8 cellular contexts compared by ENCODE assay signal in the genomic region with DNA sequence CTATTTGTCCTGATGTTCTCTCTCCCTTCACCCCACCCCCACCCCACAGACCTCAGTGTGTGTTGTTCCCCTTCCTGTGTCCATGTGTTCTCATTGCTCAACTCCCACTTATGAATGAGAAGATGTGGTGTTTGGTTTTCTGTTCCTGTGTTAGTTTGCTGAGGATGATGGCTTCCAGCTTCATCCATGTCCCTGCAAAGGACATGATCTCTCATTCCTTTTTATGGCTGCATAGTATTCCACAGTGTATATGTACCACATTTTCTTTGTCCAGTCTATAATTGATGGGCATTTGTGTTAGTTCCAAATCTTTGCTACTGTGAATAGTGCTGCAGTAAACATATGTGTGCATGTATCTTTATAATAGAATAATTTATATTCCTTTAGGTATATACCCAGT. TPM values are rescaled to one million over a fixed set of nuclear protein-coding genes. Genes with fewer than 3 reads are reported as not detected.
"Had no signal": no experiment of that assay in that cellular context is flagged by ENCODE, and none has a peak within 500 bp of the region (broad histone marks: within the 10 kb centered on the region; RNA-seq: fewer than 3 reads in every experiment).

No MANE protein-coding gene starts in this region.

RNA-seq across cellular contexts. Expression of gene SLC1A3, which starts 26.5 kb away (rescaled TPM):
- total RNA-seq: activated CD4-positive, alpha-beta memory T cell treated with anti-CD3 and anti-CD28 coated beads, Interleukin-2, amount 10 ng/mL, durations not matched to agents 7 days and 5 days; activated CD4-positive, alpha-beta T cell treated with anti-CD3 and anti-CD28 coated beads, Interleukin-2, amount 10 ng/mL, durations not matched to agents 24 days and 14 days; activated CD4-positive, alpha-beta T cell treated with anti-CD3 and anti-CD28 coated beads, Interleukin-2, amount 10 ng/mL, durations not matched to agents 7 days and 5 days; activated CD8-positive, alpha-beta memory T cell treated with anti-CD3 and anti-CD28 coated beads, Interleukin-2, amount 10 ng/mL, durations not matched to agents 7 days and 5 days; activated CD8-positive, alpha-beta T cell treated with anti-CD3 and anti-CD28 coated beads, Interleukin-2, amount 10 ng/mL, durations not matched to agents 7 days and 5 days; T-helper 1 cell treated with Interleukin-12 subunit alpha and Interleukin-12 subunit beta and Interleukin-4 antibody, amounts not matched to agents 30 ng/mL and 1 ng/mL, for 36 hours; T-helper 17 cell; T-helper 2 cell treated with Interferon-gamma antibody and Interleukin-4, amounts not matched to agents 100 ng/mL and 5 ng/mL, for 36 hours had no signal
